In genomic region chr20:62643521-62644043, GRCh38 we compare ENCODE assay signal across 8 cellular contexts. TPM values are rescaled to one million over a fixed set of nuclear protein-coding genes. Genes with fewer than 3 reads are reported as not detected.
DNase-seq lines count a peak whose midpoint lies in the region; ATAC-seq and TF ChIP-seq lines count a peak whose summit lies in the region.

No MANE protein-coding gene starts in this region.

- ATAC-seq in activated naive CD8-positive, alpha-beta T cell treated with anti-CD3 and anti-CD28 coated beads, Interleukin-2, amount 10 ng/mL, durations not matched to agents 7 days and 5 days (ENCODE audit: low read depth) = no peak
- no peak for ATAC-seq in right lobe of liver
- ATAC-seq in HG03280 (IDR thresholded peaks at IDR 0.05; ENCODE audit: unreplicated experiment) = no peak
- ATAC-seq in GM21526 (IDR thresholded peaks at IDR 0.05; ENCODE audit: low FRiP score, unreplicated experiment) = no peak

- H3K4me3 ChIP-seq in right lobe of liver (peak overlapping the region; percentile 32 to 48 (median 45)), tibial artery (peak overlapping the region; percentile 41 to 50)

- peak overlapping the region; percentile 63 for H3K27ac Mint-ChIP-seq in activated T-cell treated with anti-CD3 and anti-CD28 coated beads, Interleukin-2, amount 50 U/mL, for 24 hours
- peak overlapping the region; percentile 61 for H3K27ac Mint-ChIP-seq in activated naive CD8-positive, alpha-beta T cell treated with anti-CD3 and anti-CD28 coated beads, Interleukin-2, amount 10 ng/mL, durations not matched to agents 7 days and 5 days

- POLR2A ChIA-PET in activated naive CD8-positive, alpha-beta T cell treated with anti-CD3 and anti-CD28 coated beads, Interleukin-2, amount 10 ng/mL, durations not matched to agents 7 days and 5 days (lab: Charles Lee) = interaction anchor here (1.2 to 5.2 kb wide), 11 partner anchors 8 to 161 kb away, joined by 3 to 61 read pairs (median 17); partner anchors contain the start of genes MRGBP and OGFR

- TF ChIP-seq POLR2A in right lobe of liver (IDR thresholded peaks at IDR 0.05) = no peak

- H3K27ac ChIP-seq in right lobe of liver (no peak overlapping the region), tibial artery (no peak overlapping the region)

- no peak for DNase-seq in activated T-cell treated with anti-CD3 and anti-CD28 coated beads, Interleukin-2, amount 50 U/mL, for 24 hours
- DNase-seq in activated T-cell treated with anti-CD3 and anti-CD28 coated beads, Interleukin-2, amount 50 U/mL, for 48 hours = no peak
- no peak for DNase-seq in activated naive CD8-positive, alpha-beta T cell treated with anti-CD3 and anti-CD28 coated beads, Interleukin-2, amount 10 ng/mL, durations not matched to agents 7 days and 5 days
- DNase-seq in right lobe of liver (no peak), tibial artery (no peak), H4 (ENCODE audit: low spot score) (no peak)

- peaks cover 34% of the 10 kb centered on the region for H3K4me1 Mint-ChIP-seq in activated T-cell treated with anti-CD3 and anti-CD28 coated beads, Interleukin-2, amount 50 U/mL, for 24 hours (ENCODE audit: low read depth)
- H3K4me1 Mint-ChIP-seq in activated naive CD8-positive, alpha-beta T cell treated with anti-CD3 and anti-CD28 coated beads, Interleukin-2, amount 10 ng/mL, durations not matched to agents 7 days and 5 days = peaks cover 29% of the 10 kb centered on the region

- H3K9me3 Mint-ChIP-seq in activated T-cell treated with anti-CD3 and anti-CD28 coated beads, Interleukin-2, amount 50 U/mL, for 24 hours = no peaks in the 10 kb centered on the region
- no peaks in the 10 kb centered on the region for H3K9me3 Mint-ChIP-seq in activated naive CD8-positive, alpha-beta T cell treated with anti-CD3 and anti-CD28 coated beads, Interleukin-2, amount 10 ng/mL, durations not matched to agents 7 days and 5 days

- H3K36me3 ChIP-seq in right lobe of liver (no peaks in the 10 kb centered on the region), tibial artery (no peaks in the 10 kb centered on the region)

- intact Hi-C loops in right lobe of liver (cut with DNase I) = no loop called here
- intact Hi-C loops in tibial artery (cut with DNase I; ENCODE audit: low total_unique reads) = no loop called here

- H3K9me3 ChIP-seq in right lobe of liver = no peaks in the 10 kb centered on the region
- H3K9me3 ChIP-seq in tibial artery = no peaks in the 10 kb centered on the region

- peaks cover 38% of the 10 kb centered on the region for H3K36me3 Mint-ChIP-seq in activated T-cell treated with anti-CD3 and anti-CD28 coated beads, Interleukin-2, amount 50 U/mL, for 24 hours (ENCODE audit: low read depth)
- H3K36me3 Mint-ChIP-seq in activated naive CD8-positive, alpha-beta T cell treated with anti-CD3 and anti-CD28 coated beads, Interleukin-2, amount 10 ng/mL, durations not matched to agents 7 days and 5 days = peaks cover 5% of the 10 kb centered on the region

- peak overlapping the region; percentile 82 for H3K4me3 Mint-ChIP-seq in activated T-cell treated with anti-CD3 and anti-CD28 coated beads, Interleukin-2, amount 50 U/mL, for 24 hours
- H3K4me3 Mint-ChIP-seq in activated naive CD8-positive, alpha-beta T cell treated with anti-CD3 and anti-CD28 coated beads, Interleukin-2, amount 10 ng/mL, durations not matched to agents 7 days and 5 days = peak overlapping the region; percentile 85

- no peaks in the 10 kb centered on the region for H3K27me3 Mint-ChIP-seq in activated T-cell treated with anti-CD3 and anti-CD28 coated beads, Interleukin-2, amount 50 U/mL, for 24 hours
- H3K27me3 Mint-ChIP-seq in activated naive CD8-positive, alpha-beta T cell treated with anti-CD3 and anti-CD28 coated beads, Interleukin-2, amount 10 ng/mL, durations not matched to agents 7 days and 5 days = peaks cover under 1% of the 10 kb centered on the region

- TF ChIP-seq CTCF in right lobe of liver (IDR thresholded peaks at IDR 0.05) = no peak
- no peak for TF ChIP-seq CTCF in tibial artery (IDR thresholded peaks at IDR 0.05)

- H3K4me1 ChIP-seq in right lobe of liver (peaks cover 0 to 13% (median 0%) of the 10 kb centered on the region in 4 donors), tibial artery (peaks cover 0 to 37% (median 20%) of the 10 kb centered on the region in 4 donors)

- H3K27me3 ChIP-seq in right lobe of liver (peaks cover 0 to 9% of the 10 kb centered on the region in 2 donors), tibial artery (peaks cover 0 to 87% of the 10 kb centered on the region in 2 donors)

- WGBS in right lobe of liver (ENCODE audit: insufficient coverage, low coverage, low lambda C conversion rate, missing lambda C conversion rate) = 33% methylated on average over 11 of the region's 14 CpGs

RNA-seq across cellular contexts. Expression of gene SLCO4A1, which starts 1.3 kb away (rescaled TPM):
- total RNA-seq in activated naive CD8-positive, alpha-beta T cell treated with anti-CD3 and anti-CD28 coated beads, Interleukin-2, amount 10 ng/mL, durations not matched to agents 7 days and 5 days = 10 to 100 TPM; 57.5 to 61.9 TPM
- total RNA-seq in right lobe of liver = 1 to 10 TPM in 5 of 6 experiments, under 1 TPM in 1; 0.93 to 8.8 (median 4.3) TPM
- total RNA-seq in H4 (2014; rRNA removed; shearing (Covaris generic)) = 4.7 and 4.9 TPM in 2 replicates
